Comparison of ENCODE assay signal across 9 cellular contexts in genomic region chr6:14804444-14805210, GRCh38.
DNase-seq lines count a peak whose midpoint lies in the region; ATAC-seq and TF ChIP-seq lines count a peak whose summit lies in the region.
"Had no signal": no experiment of that assay in that cellular context is flagged by ENCODE, and none has a peak within 500 bp of the region (broad histone marks: within the 10 kb centered on the region; RNA-seq: fewer than 3 reads in every experiment).

No MANE protein-coding gene starts in this region.

- TF ChIP-seq POLR2A in uterus (IDR thresholded peaks at IDR 0.05) = no peak

- intact Hi-C loops in uterus (cut with DNase I; ENCODE audit: low total_unique reads) = no loop called here

- no peaks in the 10 kb centered on the region for H3K27me3 Mint-ChIP-seq in activated CD8-positive, alpha-beta memory T cell treated with anti-CD3 and anti-CD28 coated beads, Interleukin-2, amount 10 ng/mL, durations not matched to agents 7 days and 5 days

- no peak overlapping the region for H3K27ac ChIP-seq in lung (ENCODE audit: low read depth in 1 of 2, low read length in 1 of 2)
- H3K27ac ChIP-seq in uterus = no peak overlapping the region

- H3K27me3 ChIP-seq in lung (ENCODE audit: control insufficient read depth, insufficient read depth) (no peaks in the 10 kb centered on the region), uterus (no peaks in the 10 kb centered on the region)

- no peak overlapping the region for H3K4me3 Mint-ChIP-seq in activated CD8-positive, alpha-beta memory T cell treated with anti-CD3 and anti-CD28 coated beads, Interleukin-2, amount 10 ng/mL, durations not matched to agents 7 days and 5 days
- H3K4me3 Mint-ChIP-seq: CD4-positive, CD25-positive, alpha-beta regulatory T cell had no signal

- CTCF ChIA-PET in activated CD8-positive, alpha-beta memory T cell treated with anti-CD3 and anti-CD28 coated beads, Interleukin-2, amount 10 ng/mL, durations not matched to agents 7 days and 5 days (lab: Charles Lee) = no interaction called here

- H3K36me3 Mint-ChIP-seq in activated CD8-positive, alpha-beta memory T cell treated with anti-CD3 and anti-CD28 coated beads, Interleukin-2, amount 10 ng/mL, durations not matched to agents 7 days and 5 days = no peaks in the 10 kb centered on the region
- H3K36me3 Mint-ChIP-seq: CD4-positive, CD25-positive, alpha-beta regulatory T cell had no signal

- H3K9me3 ChIP-seq in lung (ENCODE audit: control insufficient read depth in 2 of 2, insufficient read depth in 1 of 2, low read length in 1 of 2) (no peaks in the 10 kb centered on the region), uterus (no peaks in the 10 kb centered on the region)

- H3K9me3 Mint-ChIP-seq in activated CD8-positive, alpha-beta memory T cell treated with anti-CD3 and anti-CD28 coated beads, Interleukin-2, amount 10 ng/mL, durations not matched to agents 7 days and 5 days (ENCODE audit: low read depth) = no peaks in the 10 kb centered on the region

- ATAC-seq in lung (ENCODE audit: insufficient read depth, low FRiP score) = no peak
- no peak for ATAC-seq in activated CD8-positive, alpha-beta memory T cell treated with anti-CD3 and anti-CD28 coated beads, Interleukin-2, amount 10 ng/mL, durations not matched to agents 7 days and 5 days

- no peak overlapping the region for H3K27ac Mint-ChIP-seq in activated CD8-positive, alpha-beta memory T cell treated with anti-CD3 and anti-CD28 coated beads, Interleukin-2, amount 10 ng/mL, durations not matched to agents 7 days and 5 days
- H3K27ac Mint-ChIP-seq: CD4-positive, CD25-positive, alpha-beta regulatory T cell had no signal

- H3K36me3 ChIP-seq in lung (ENCODE audit: control insufficient read depth in 2 of 2, insufficient read depth in 2 of 2, low read length in 2 of 2) (no peaks in the 10 kb centered on the region), uterus (no peaks in the 10 kb centered on the region)

- H3K4me1 Mint-ChIP-seq in activated CD8-positive, alpha-beta memory T cell treated with anti-CD3 and anti-CD28 coated beads, Interleukin-2, amount 10 ng/mL, durations not matched to agents 7 days and 5 days = no peaks in the 10 kb centered on the region

- peaks cover 3 to 5% of the 10 kb centered on the region in 2 donors for H3K4me1 ChIP-seq in lung (ENCODE audit: control insufficient read depth in 2 of 2, insufficient read depth in 2 of 2, low read length in 2 of 2)
- H3K4me1 ChIP-seq in uterus = peaks cover 0 to 3% of the 10 kb centered on the region in 2 donors

- H3K4me3 ChIP-seq in lung = no peak overlapping the region
- no peak overlapping the region for H3K4me3 ChIP-seq in uterus

- TF ChIP-seq CTCF in lung (IDR thresholded peaks at IDR 0.05; ENCODE audit: control extremely low read depth, extremely low read depth) = no peak
- TF ChIP-seq CTCF in uterus (IDR thresholded peaks at IDR 0.05) = no peak

- DNase-seq in NCI-H82 (lab: John Stamatoyannopoulos, UW) (peak; percentile 21), NCI-H82 treated with DMSO at 0.1 percent for 48 hours (lab: John Stamatoyannopoulos, UW; ENCODE audit: unreplicated experiment) (no peak), dermis microvascular lymphatic vessel endothelial cell (ENCODE audit: low read depth in 2 of 2) (peak; percentile 12 to 58), lung (ENCODE audit: low spot score) (peak; percentile 51), uterus (peak; percentile 76 to 80), CD1c-positive myeloid dendritic cell (ENCODE audit: extremely low spot score) (no peak), OCI-M1 (lab: John Stamatoyannopoulos, UW) (no peak)
- no peak for DNase-seq in activated CD8-positive, alpha-beta memory T cell treated with anti-CD3 and anti-CD28 coated beads, Interleukin-2, amount 10 ng/mL, durations not matched to agents 7 days and 5 days
- DNase-seq: CD4-positive, CD25-positive, alpha-beta regulatory T cell had no signal

- 58 to 73% methylated on average over 18 to 20 of the region's 20 CpGs for WGBS in lung, 2 donors

Comparison
In these comparisons a context has a peak if more than half of its experiments do, and no peak if none do; other contexts are left out.
1. DNase-seq: peak in NCI-H82 (single experiment), dermis microvascular lymphatic vessel endothelial cell (2 of 2), lung (single experiment) and uterus (2 of 2); none in NCI-H82 treated with DMSO at 0.1 percent for 48 hours (single experiment), CD1c-positive myeloid dendritic cell (single experiment), activated CD8-positive, alpha-beta memory T cell treated with anti-CD3 and anti-CD28 coated beads, Interleukin-2, amount 10 ng/mL, durations not matched to agents 7 days and 5 days (single experiment) and OCI-M1 (single experiment).